In genomic region chr20:57919059-57919458, GRCh38 we compare ENCODE assay signal across 17 cellular contexts.
DNase-seq lines count a peak whose midpoint lies in the region; ATAC-seq and TF ChIP-seq lines count a peak whose summit lies in the region.
"Had no signal": no experiment of that assay in that cellular context is flagged by ENCODE, and none has a peak within 500 bp of the region (broad histone marks: within the 10 kb centered on the region; RNA-seq: fewer than 3 reads in every experiment).

No MANE protein-coding gene starts in this region.

- H3K36me3 Mint-ChIP-seq in natural killer cell treated with Interleukin-12 subunit alpha and Interleukin-12 subunit beta and Interleukin-15 and Interleukin-18, amount 100 ng/mL, for 72 hours, result no peaks in the 10 kb centered on the region
- no peaks in the 10 kb centered on the region for H3K36me3 Mint-ChIP-seq in natural killer cell
- H3K36me3 Mint-ChIP-seq: CD4-positive, CD25-positive, alpha-beta regulatory T cell had no signal

- no peaks in the 10 kb centered on the region for H3K9me3 Mint-ChIP-seq in natural killer cell treated with Interleukin-12 subunit alpha and Interleukin-12 subunit beta and Interleukin-15 and Interleukin-18, amount 100 ng/mL, for 72 hours
- H3K9me3 Mint-ChIP-seq in natural killer cell, result no peaks in the 10 kb centered on the region
- H3K9me3 Mint-ChIP-seq: CD4-positive, CD25-positive, alpha-beta regulatory T cell had no signal

- no peak overlapping the region for H3K4me3 Mint-ChIP-seq in natural killer cell treated with Interleukin-12 subunit alpha and Interleukin-12 subunit beta and Interleukin-15 and Interleukin-18, amount 100 ng/mL, for 72 hours
- H3K4me3 Mint-ChIP-seq in natural killer cell, result no peak overlapping the region
- H3K4me3 Mint-ChIP-seq: CD4-positive, CD25-positive, alpha-beta regulatory T cell; HFFc6 had no signal

- 66% methylated on average over 3 of the region's 3 CpGs for WGBS in hepatocyte (ENCODE audit: low lambda C conversion rate, missing lambda C conversion rate)
- WGBS in heart left ventricle, 4 donors, result 59 to 72% (median 60%) methylated on average over 3 of the region's 3 CpGs

- no peak for ATAC-seq in natural killer cell treated with Interleukin-12 subunit alpha and Interleukin-12 subunit beta and Interleukin-15 and Interleukin-18, amount 100 ng/mL, for 72 hours
- ATAC-seq in natural killer cell, result no peak
- no peak for ATAC-seq in upper lobe of right lung
- no peak for ATAC-seq in heart left ventricle
- ATAC-seq: GM12878 had no signal

- H3K27me3 Mint-ChIP-seq in natural killer cell treated with Interleukin-12 subunit alpha and Interleukin-12 subunit beta and Interleukin-15 and Interleukin-18, amount 100 ng/mL, for 72 hours, result peaks cover 8 to 9% of the 10 kb centered on the region in 2 donors
- H3K27me3 Mint-ChIP-seq in natural killer cell (ENCODE audit: low read depth in 2 of 2), result peaks cover 6 to 8% of the 10 kb centered on the region in 2 donors

- H3K4me2 ChIP-seq in hepatocyte, result no peak overlapping the region
- H3K4me2 ChIP-seq: BLaER1 treated with 17β-estradiol and CSF1 and Interleukin-3, amounts not matched to agents 10 nM and 100 nM had no signal

- peaks cover 3% of the 10 kb centered on the region for H3K4me1 ChIP-seq in hepatocyte (ENCODE audit: insufficient read depth)
- no peaks in the 10 kb centered on the region for H3K4me1 ChIP-seq in upper lobe of right lung
- H3K4me1 ChIP-seq in heart left ventricle, result no peaks in the 10 kb centered on the region

- intact Hi-C loops in natural killer cell (cut with micrococcal nuclease), result no loop called here
- intact Hi-C loops in upper lobe of right lung (cut with DNase I), result no loop called here
- intact Hi-C loops in heart left ventricle (cut with DNase I), result no loop called here

- no peaks in the 10 kb centered on the region for H4K20me1 ChIP-seq in hepatocyte (ENCODE audit: insufficient read depth, poor library complexity, severe bottlenecking)
- H4K20me1 ChIP-seq: BLaER1 treated with 17β-estradiol and CSF1 and Interleukin-3, amounts not matched to agents 10 nM and 100 nM had no signal

- no peaks in the 10 kb centered on the region for H3K4me1 Mint-ChIP-seq in natural killer cell treated with Interleukin-12 subunit alpha and Interleukin-12 subunit beta and Interleukin-15 and Interleukin-18, amount 100 ng/mL, for 72 hours (ENCODE audit: low read depth in 2 of 2)
- no peaks in the 10 kb centered on the region for H3K4me1 Mint-ChIP-seq in natural killer cell
- H3K4me1 Mint-ChIP-seq: CD4-positive, CD25-positive, alpha-beta regulatory T cell had no signal

- H3K27ac ChIP-seq in hepatocyte (peak overlapping the region; percentile 81), upper lobe of right lung (no peak overlapping the region), heart left ventricle (no peak overlapping the region)
- H3K27ac ChIP-seq: BLaER1 treated with 17β-estradiol and CSF1 and Interleukin-3, amounts not matched to agents 10 nM and 100 nM; HL-60 had no signal

- no peak overlapping the region for H3K4me3 ChIP-seq in hepatocyte
- no peak overlapping the region for H3K4me3 ChIP-seq in upper lobe of right lung
- no peak overlapping the region for H3K4me3 ChIP-seq in heart left ventricle
- H3K4me3 ChIP-seq: BLaER1 treated with 17β-estradiol and CSF1 and Interleukin-3, amounts not matched to agents 10 nM and 100 nM; GM12878 had no signal

- H2AFZ ChIP-seq in hepatocyte, result no peak overlapping the region

- H3K27me3 ChIP-seq in hepatocyte (no peaks in the 10 kb centered on the region), upper lobe of right lung (no peaks in the 10 kb centered on the region), heart left ventricle (no peaks in the 10 kb centered on the region)
- H3K27me3 ChIP-seq: BLaER1 treated with 17β-estradiol and CSF1 and Interleukin-3, amounts not matched to agents 10 nM and 100 nM had no signal

- no peaks in the 10 kb centered on the region for H3K79me2 ChIP-seq in hepatocyte

- H3K36me3 ChIP-seq in hepatocyte (replicated peaks; ENCODE audit: insufficient read depth, low read depth), result no peaks in the 10 kb centered on the region
- H3K36me3 ChIP-seq in upper lobe of right lung, result no peaks in the 10 kb centered on the region
- no peaks in the 10 kb centered on the region for H3K36me3 ChIP-seq in heart left ventricle
- H3K36me3 ChIP-seq: BLaER1 treated with 17β-estradiol and CSF1 and Interleukin-3, amounts not matched to agents 10 nM and 100 nM had no signal

- H3K9me2 ChIP-seq in hepatocyte (replicated peaks; ENCODE audit: insufficient read depth), result no peaks in the 10 kb centered on the region

- no peak for TF ChIP-seq POLR2A in heart left ventricle (IDR thresholded peaks at IDR 0.05)

- H3K9me3 ChIP-seq in hepatocyte (ENCODE audit: low read depth) (no peaks in the 10 kb centered on the region), upper lobe of right lung (no peaks in the 10 kb centered on the region), heart left ventricle (no peaks in the 10 kb centered on the region)

- TF ChIP-seq CTCF in natural killer cell (IDR thresholded peaks at IDR 0.05) (no peak), hepatocyte (IDR thresholded peaks at IDR 0.05; ENCODE audit: poor library complexity) (no peak), upper lobe of right lung (IDR thresholded peaks at IDR 0.05) (no peak), heart left ventricle (IDR thresholded peaks at IDR 0.05) (no peak)

- DNase-seq in natural killer cell treated with Interleukin-12 subunit alpha and Interleukin-12 subunit beta and Interleukin-15 and Interleukin-18, amount 100 ng/mL, for 72 hours (ENCODE audit: low spot score), result peak; percentile 0
- DNase-seq in natural killer cell (no peak), hepatocyte (ENCODE audit: low spot score) (peak; percentile 73), mucosa of gallbladder (ENCODE audit: low spot score) (peak; percentile 44), upper lobe of right lung (peak; percentile 18), heart left ventricle (no peak), NCI-H2107 (lab: John Stamatoyannopoulos, UW) (no peak), inferior parietal cortex (ENCODE audit: extremely low spot score) (no peak)
- DNase-seq: ACHN; Calu3; CD4-positive, CD25-positive, alpha-beta regulatory T cell; DMS 273 treated with DMSO at 0.1 percent for 48 hours; HCEC 1CT; HFFc6 had no signal

- H3K27ac Mint-ChIP-seq in natural killer cell treated with Interleukin-12 subunit alpha and Interleukin-12 subunit beta and Interleukin-15 and Interleukin-18, amount 100 ng/mL, for 72 hours, result no peak overlapping the region
- H3K27ac Mint-ChIP-seq in natural killer cell, result no peak overlapping the region
- H3K27ac Mint-ChIP-seq: CD4-positive, CD25-positive, alpha-beta regulatory T cell; HFFc6 had no signal

Comparison
In these comparisons a context has a peak if more than half of its experiments do, and no peak if none do; other contexts are left out.
1. DNase-seq: peak in natural killer cell treated with Interleukin-12 subunit alpha and Interleukin-12 subunit beta and Interleukin-15 and Interleukin-18, amount 100 ng/mL, for 72 hours (single experiment), hepatocyte (single experiment), mucosa of gallbladder (single experiment) and upper lobe of right lung (single experiment); none in natural killer cell (single experiment), heart left ventricle (0 of 5), NCI-H2107 (single experiment) and inferior parietal cortex (single experiment).